ENCODE assay signal across 23 cellular contexts in genomic region chr1:185442065-185442464, GRCh38.
A peak's percentile ranks its signal among the peaks of the same experiment; 100 is the strongest.
DNase-seq lines count a peak whose midpoint lies in the region; ATAC-seq and TF ChIP-seq lines count a peak whose summit lies in the region.
"Had no signal": no experiment of that assay in that cellular context is flagged by ENCODE, and none has a peak within 500 bp of the region (broad histone marks: within the 10 kb centered on the region; RNA-seq: fewer than 3 reads in every experiment).

No MANE protein-coding gene starts in this region.

- no peaks in the 10 kb centered on the region for H3K36me3 Mint-ChIP-seq in activated T-cell treated with anti-CD3 and anti-CD28 coated beads, Interleukin-2, amount 50 U/mL, for 72 hours (ENCODE audit: insufficient read depth in 2 of 2)
- H3K36me3 Mint-ChIP-seq: CD4-positive, alpha-beta memory T cell; mesothelial cell of epicardium had no signal

- peak overlapping the region; percentile 30 for H3K27ac ChIP-seq in epithelial cell of prostate
- no peak overlapping the region for H3K27ac ChIP-seq in mammary epithelial cell (ENCODE audit: insufficient read depth, low read depth, low read length)
- H3K27ac ChIP-seq: neutrophil, upper lobe of left lung had no signal

- H2AFZ ChIP-seq in mammary epithelial cell (ENCODE audit: low read depth, low read length): no peak overlapping the region

- 96% methylated on average over 3 of the region's 3 CpGs for WGBS in mammary epithelial cell (ENCODE audit: low coverage, missing lambda C conversion rate)

- H4K20me1 ChIP-seq in mammary epithelial cell (ENCODE audit: insufficient read depth, low read length): no peaks in the 10 kb centered on the region

- peak overlapping the region; percentile 22 for H3K27ac Mint-ChIP-seq in activated T-cell treated with anti-CD3 and anti-CD28 coated beads, Interleukin-2, amount 50 U/mL, for 72 hours
- H3K27ac Mint-ChIP-seq: endodermal cell had no signal

- peaks cover 8% of the 10 kb centered on the region for H3K4me1 Mint-ChIP-seq in activated T-cell treated with anti-CD3 and anti-CD28 coated beads, Interleukin-2, amount 50 U/mL, for 72 hours (ENCODE audit: low read depth)
- H3K4me1 Mint-ChIP-seq: endodermal cell had no signal

- no peaks in the 10 kb centered on the region for H3K79me2 ChIP-seq in mammary epithelial cell (ENCODE audit: insufficient read depth, low read length)

- H3K4me3 ChIP-seq in retinal pigment epithelial cell (ENCODE audit: low read length) (no peak overlapping the region), mammary epithelial cell (replicated peaks in 1 of 3; ENCODE audit: insufficient read depth in 1 of 3, low read depth in 2 of 3, low read length in 3 of 3) (no peak overlapping the region), BE2C (ENCODE audit: low read depth, low read length) (no peak overlapping the region)
- H3K4me3 ChIP-seq: upper lobe of left lung had no signal

- dilution Hi-C loops in mammary epithelial cell (cut with HindIII; ENCODE audit: low sequenced_read_pairs): no loop called here

- H3K36me3 ChIP-seq in mammary epithelial cell (ENCODE audit: insufficient read depth, low read length) (no peaks in the 10 kb centered on the region), BE2C (no peaks in the 10 kb centered on the region)
- H3K36me3 ChIP-seq: neutrophil, upper lobe of left lung had no signal

- TF ChIP-seq CTCF in retinal pigment epithelial cell (conservative IDR thresholded peaks at IDR 0.05; ENCODE audit: low read depth, low read length) (no peak), mammary epithelial cell (conservative IDR thresholded peaks at IDR 0.05 in 1 of 2, IDR thresholded peaks at IDR 0.05 in 1 of 2; ENCODE audit: extremely low read depth in 1 of 2, insufficient read depth in 1 of 2, low read depth in 1 of 2, low read length in 2 of 2) (no peak), BE2C (IDR thresholded peaks at IDR 0.05; ENCODE audit: low read depth, low read length) (no peak)

- intact Hi-C loops in mammary epithelial cell (cut with micrococcal nuclease): loop anchor here (5.0 kb wide), 2 partner anchors 40 to 125 kb away; no protein-coding TSS in a partner anchor

- no peak overlapping the region for H3K4me3 Mint-ChIP-seq in activated T-cell treated with anti-CD3 and anti-CD28 coated beads, Interleukin-2, amount 50 U/mL, for 72 hours
- H3K4me3 Mint-ChIP-seq: CD4-positive, alpha-beta memory T cell; endodermal cell; mesothelial cell of epicardium had no signal

- no peaks in the 10 kb centered on the region for H3K9me3 Mint-ChIP-seq in activated T-cell treated with anti-CD3 and anti-CD28 coated beads, Interleukin-2, amount 50 U/mL, for 72 hours
- H3K9me3 Mint-ChIP-seq: endodermal cell, mesothelial cell of epicardium had no signal

- no peak for DNase-seq in activated T-cell treated with anti-CD3 and anti-CD28 coated beads, Interleukin-2, amount 50 U/mL, for 72 hours
- no peak for DNase-seq in activated T-cell treated with anti-CD3 and anti-CD28 coated beads, Interleukin-2, amount 50 U/mL, for 1 hour
- no peak for DNase-seq in epithelial cell of prostate (ENCODE audit: low read depth, low spot score)
- peak; percentile 80 for DNase-seq in retinal pigment epithelial cell (ENCODE audit: low read depth)
- DNase-seq in mammary epithelial cell: no peak
- DNase-seq in BE2C: no peak
- DNase-seq in islet precursor cell: no peak
- DNase-seq: activated effector memory CD4-positive, alpha-beta T cell treated with Interleukin-2 at 50 U/mL for 16 hours; CD4-positive, alpha-beta memory T cell; cerebellar nuclear complex; DMS79; endodermal cell; KBM-7; NCI-H2029; NCI-H526; right cardiac atrium; Right ventricle myocardium superior; stimulated activated naive CD4-positive, alpha-beta T cell treated with Interleukin-2 at 50 U/mL for 16 hours; T-helper 2 cell; upper lobe of left lung had no signal

- H3K4me2 ChIP-seq in mammary epithelial cell (ENCODE audit: insufficient read depth, low read depth, low read length): no peak overlapping the region

- CTCF ChIA-PET in mammary epithelial cell (lab: Charles Lee; ENCODE audit: low non-redundant PET): no interaction called here

- H3K9ac ChIP-seq in mammary epithelial cell (ENCODE audit: insufficient read depth, low read length): no peak overlapping the region

- no peaks in the 10 kb centered on the region for H3K27me3 Mint-ChIP-seq in activated T-cell treated with anti-CD3 and anti-CD28 coated beads, Interleukin-2, amount 50 U/mL, for 72 hours (ENCODE audit: low read depth)
- H3K27me3 Mint-ChIP-seq: CD4-positive, alpha-beta memory T cell had no signal

- in situ Hi-C loops in mammary epithelial cell (cut with MboI; ENCODE audit: low sequenced_read_pairs in 2 of 2): no loop called here

- H3K4me1 ChIP-seq in mammary epithelial cell (ENCODE audit: insufficient read depth, low read length) (peaks cover 25% of the 10 kb centered on the region), BE2C (no peaks in the 10 kb centered on the region)

- H3K9me3 ChIP-seq in mammary epithelial cell (replicated peaks; ENCODE audit: insufficient read depth, low read length) (no peaks in the 10 kb centered on the region), BE2C (no peaks in the 10 kb centered on the region)
- H3K9me3 ChIP-seq: neutrophil, upper lobe of left lung had no signal

- BruUV-seq in mammary epithelial cell (replicated peaks; lab: Mats Ljungman, UMichigan): no TSS peak

- H3K27me3 ChIP-seq in mammary epithelial cell (ENCODE audit: insufficient read depth, low read length): no peaks in the 10 kb centered on the region
- no peaks in the 10 kb centered on the region for H3K27me3 ChIP-seq in BE2C
- H3K27me3 ChIP-seq: neutrophil, upper lobe of left lung had no signal

- ATAC-seq in activated T-cell treated with anti-CD3 and anti-CD28 coated beads, Interleukin-2, amount 50 U/mL, for 72 hours (replicated peaks in 1 of 2): no peak
- ATAC-seq in SK-N-SH treated with all-trans-retinoic acid at 6 μM for 48 hours: peak; percentile 46
- ATAC-seq: right cardiac atrium had no signal

TF ChIP-seq in SK-N-SH treated with all-trans-retinoic acid at 6 μM for 48 hours, 23 proteins besides CTCF, POLR2A, EP300 and RAD21:
- no peak for TF ChIP-seq CSRNP3 (CRISPR knock-in tag; IDR thresholded peaks at IDR 0.05)
- no peak for TF ChIP-seq ARNTL (CRISPR knock-in tag; IDR thresholded peaks at IDR 0.05; ENCODE audit: borderline replicate concordance, low read depth)
- no peak for TF ChIP-seq ZNF70 (CRISPR knock-in tag; IDR thresholded peaks at IDR 0.05)
TF ChIP-seq in SK-N-SH treated with all-trans-retinoic acid at 6 μM for 48 hours: peak in this region for 0.
